ENCODE assay signal across 15 cellular contexts in the genomic region with DNA sequence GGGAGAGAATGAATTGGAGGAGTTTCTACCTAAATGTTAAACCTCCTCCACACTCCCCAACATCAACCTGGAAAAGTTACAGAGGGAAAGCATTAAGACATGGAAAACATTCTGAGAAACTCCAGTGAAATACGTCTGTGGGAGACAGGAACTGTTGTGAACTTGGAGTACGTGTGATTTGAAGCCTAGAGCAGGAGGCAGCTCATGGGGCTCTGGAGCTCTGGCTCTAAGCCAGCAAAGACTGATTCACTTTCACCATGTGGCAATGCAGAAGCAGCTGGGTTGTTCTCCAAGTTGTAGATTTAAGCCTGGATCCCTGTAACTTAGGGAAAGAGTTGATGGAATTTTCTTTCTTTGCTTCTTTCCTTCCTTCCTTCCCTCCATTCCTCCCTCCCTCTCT.
DNase-seq lines count a peak whose midpoint lies in the region; ATAC-seq, FAIRE-seq and TF ChIP-seq lines count a peak whose summit lies in the region.
"Had no signal": no experiment of that assay in that cellular context is flagged by ENCODE, and none has a peak within 500 bp of the region (broad histone marks: within the 10 kb centered on the region; RNA-seq: fewer than 3 reads in every experiment).

No MANE protein-coding gene starts in this region.

- ATAC-seq in lung (ENCODE audit: insufficient read depth, low FRiP score), result peak; percentile 55
- no peak for ATAC-seq in natural killer cell

- H3K36me3 ChIP-seq in lung (ENCODE audit: control insufficient read depth in 2 of 2, insufficient read depth in 2 of 2, low read length in 2 of 2), result no peaks in the 10 kb centered on the region

- peak; percentile 16 for DNase-seq in AG10803 (ENCODE audit: low read depth)
- peak; percentile 42 for DNase-seq in NCI-H82 (lab: John Stamatoyannopoulos, UW)
- peak; percentile 52 for DNase-seq in epithelial cell of proximal tubule (ENCODE audit: low read depth)
- peak; percentile 56 for DNase-seq in lung (ENCODE audit: low spot score)
- no peak for DNase-seq in natural killer cell
- DNase-seq in D721Med (ENCODE audit: insufficient read length, low spot score), result no peak
- no peak for DNase-seq in hippocampal formation (lab: John Stamatoyannopoulos, UW)
- no peak for DNase-seq in activated effector memory CD4-positive, alpha-beta T cell treated with anti-CD3 and anti-CD28 coated beads, Interleukin-2, amount 50 U/mL, for 16 hours
- DNase-seq: activated CD4-positive, alpha-beta T cell treated with anti-CD3 and anti-CD28 coated beads for 48 hours; activated naive CD4-positive, alpha-beta T cell treated with anti-CD3 and anti-CD28 coated beads, Interleukin-2, amount 10 ng/mL, durations not matched to agents 7 days and 5 days; GDM1; MV-4-11 had no signal

- H3K27ac Mint-ChIP-seq in natural killer cell, result no peak overlapping the region
- H3K27ac Mint-ChIP-seq: activated naive CD4-positive, alpha-beta T cell treated with anti-CD3 and anti-CD28 coated beads, Interleukin-2, amount 10 ng/mL, durations not matched to agents 7 days and 5 days had no signal

- TF ChIP-seq CTCF in AG10803 (conservative IDR thresholded peaks at IDR 0.05; ENCODE audit: low read length) (no peak), epithelial cell of proximal tubule (conservative IDR thresholded peaks at IDR 0.05; ENCODE audit: low read depth, low read length) (no peak), lung (IDR thresholded peaks at IDR 0.05; ENCODE audit: control extremely low read depth, extremely low read depth) (no peak), natural killer cell (IDR thresholded peaks at IDR 0.05) (no peak), D721Med (IDR thresholded peaks at IDR 0.05; ENCODE audit: insufficient read depth, missing control alignments) (no peak)

- no peaks in the 10 kb centered on the region for H3K27me3 Mint-ChIP-seq in natural killer cell (ENCODE audit: low read depth in 2 of 2)
- H3K27me3 Mint-ChIP-seq: activated naive CD4-positive, alpha-beta T cell treated with anti-CD3 and anti-CD28 coated beads, Interleukin-2, amount 10 ng/mL, durations not matched to agents 7 days and 5 days had no signal

- no peaks in the 10 kb centered on the region for H3K9me3 ChIP-seq in lung (ENCODE audit: control insufficient read depth in 2 of 2, insufficient read depth in 1 of 2, low read length in 1 of 2)

- no peaks in the 10 kb centered on the region for H3K36me3 Mint-ChIP-seq in natural killer cell
- H3K36me3 Mint-ChIP-seq: activated naive CD4-positive, alpha-beta T cell treated with anti-CD3 and anti-CD28 coated beads, Interleukin-2, amount 10 ng/mL, durations not matched to agents 7 days and 5 days had no signal

- H3K27ac ChIP-seq in lung (ENCODE audit: low read depth in 1 of 2, low read length in 1 of 2), result no peak overlapping the region
- H3K27ac ChIP-seq: RWPE1, skin epidermis had no signal

- H3K9me3 Mint-ChIP-seq in natural killer cell, result peaks cover 9 to 10% of the 10 kb centered on the region in 2 donors

- FAIRE-seq in D721Med (lab: Jason Lieb, UNC), result no peak
- FAIRE-seq: H54 had no signal

- 24 to 37% methylated on average over 2 of the region's 2 CpGs for WGBS in lung, 2 donors

- no peak overlapping the region for H3K4me3 Mint-ChIP-seq in natural killer cell
- H3K4me3 Mint-ChIP-seq: activated naive CD4-positive, alpha-beta T cell treated with anti-CD3 and anti-CD28 coated beads, Interleukin-2, amount 10 ng/mL, durations not matched to agents 7 days and 5 days had no signal

- intact Hi-C loops in natural killer cell (cut with micrococcal nuclease), result no loop called here

- H3K4me1 ChIP-seq in lung (ENCODE audit: control insufficient read depth in 2 of 2, insufficient read depth in 2 of 2, low read length in 2 of 2), result no peaks in the 10 kb centered on the region

- no peaks in the 10 kb centered on the region for H3K27me3 ChIP-seq in lung (ENCODE audit: control insufficient read depth, insufficient read depth)

- no peaks in the 10 kb centered on the region for H3K4me1 Mint-ChIP-seq in natural killer cell
- H3K4me1 Mint-ChIP-seq: activated naive CD4-positive, alpha-beta T cell treated with anti-CD3 and anti-CD28 coated beads, Interleukin-2, amount 10 ng/mL, durations not matched to agents 7 days and 5 days had no signal

- H3K4me3 ChIP-seq in AG10803 (ENCODE audit: low read length), result no peak overlapping the region
- H3K4me3 ChIP-seq in epithelial cell of proximal tubule (ENCODE audit: low read depth, low read length), result no peak overlapping the region
- no peak overlapping the region for H3K4me3 ChIP-seq in lung
- H3K4me3 ChIP-seq: skin epidermis had no signal

Comparison
In these comparisons a context has a peak if more than half of its experiments do, and no peak if none do; other contexts are left out.
1. DNase-seq: peak in AG10803 (single experiment), NCI-H82 (single experiment), epithelial cell of proximal tubule (single experiment) and lung (single experiment); none in natural killer cell (single experiment), D721Med (single experiment), hippocampal formation (0 of 2) and activated effector memory CD4-positive, alpha-beta T cell treated with anti-CD3 and anti-CD28 coated beads, Interleukin-2, amount 50 U/mL, for 16 hours (single experiment).